ENCODE assay signal across 9 cellular contexts in genomic region chrX:23332888-23333821, GRCh38. TPM values are rescaled to one million over a fixed set of nuclear protein-coding genes. Genes with fewer than 3 reads are reported as not detected.
DNase-seq lines count a peak whose midpoint lies in the region; ATAC-seq and TF ChIP-seq lines count a peak whose summit lies in the region.
"Had no signal": no experiment of that assay in that cellular context is flagged by ENCODE, and none has a peak within 500 bp of the region (broad histone marks: within the 10 kb centered on the region; RNA-seq: fewer than 3 reads in every experiment).

No MANE protein-coding gene starts in this region.

- POLR2A ChIA-PET in A673 (lab: Charles Lee; ENCODE audit: low non-redundant PET) = no interaction called here
- POLR2A ChIA-PET in activated CD4-positive, alpha-beta memory T cell treated with anti-CD3 and anti-CD28 coated beads for 36 hours (lab: Charles Lee) = no interaction called here

- CTCF ChIA-PET in A673 (lab: Charles Lee) = no interaction called here
- CTCF ChIA-PET in activated CD4-positive, alpha-beta memory T cell treated with anti-CD3 and anti-CD28 coated beads for 36 hours (lab: Charles Lee) = no interaction called here

- H3K4me3 ChIP-seq in A673 (ENCODE audit: low read depth, low read length, poor library complexity, severe bottlenecking) (peak overlapping the region; percentile 29), endodermal cell (ENCODE audit: low read length) (peak overlapping the region; percentile 73)

- 0% methylated on average over 9 to 58 of the region's 75 CpGs for WGBS in endodermal cell (ENCODE audit: insufficient coverage in 1 of 2, insufficient read length in 1 of 2), 2 experiments

- peak overlapping the region; percentile 64 for H3K4me3 Mint-ChIP-seq in endodermal cell
- no peak overlapping the region for H3K4me3 Mint-ChIP-seq in activated CD4-positive, alpha-beta memory T cell treated with anti-CD3 and anti-CD28 coated beads for 36 hours

- ATAC-seq in omental fat pad (ENCODE audit: low FRiP score) = peak; percentile 11
- no peak for ATAC-seq in HG02763 (IDR thresholded peaks at IDR 0.05; ENCODE audit: unreplicated experiment)

- H3K27me3 Mint-ChIP-seq in endodermal cell (ENCODE audit: insufficient read depth) = peaks cover 77% of the 10 kb centered on the region
- peaks cover 32% of the 10 kb centered on the region for H3K27me3 Mint-ChIP-seq in activated CD4-positive, alpha-beta memory T cell treated with anti-CD3 and anti-CD28 coated beads for 36 hours

- peaks cover 13% of the 10 kb centered on the region for H3K4me1 Mint-ChIP-seq in endodermal cell
- peaks cover 9% of the 10 kb centered on the region for H3K4me1 Mint-ChIP-seq in activated CD4-positive, alpha-beta memory T cell treated with anti-CD3 and anti-CD28 coated beads for 36 hours (ENCODE audit: low read depth)

- H3K36me3 ChIP-seq in A673 (ENCODE audit: insufficient read depth, low read length, poor library complexity, severe bottlenecking) = no peaks in the 10 kb centered on the region
- no peaks in the 10 kb centered on the region for H3K36me3 ChIP-seq in endodermal cell (ENCODE audit: control insufficient read depth, insufficient read depth, low read length)

- DNase-seq in A673 (ENCODE audit: low spot score) (no peak), GM13976 (ENCODE audit: low spot score) (peak; percentile 9), endodermal cell (peak; percentile 84), omental fat pad (ENCODE audit: low spot score) (no peak)
- DNase-seq in central memory CD4-positive, alpha-beta T cell = no peak
- no peak for DNase-seq in activated CD4-positive, alpha-beta memory T cell treated with anti-CD3 and anti-CD28 coated beads for 36 hours
- DNase-seq in activated CD4-positive, alpha-beta T cell treated with anti-CD3 and anti-CD28 coated beads, Interleukin-2, amount 50 U/mL, for 1 hour = no peak
- DNase-seq: immature natural killer cell had no signal

- H3K27me3 ChIP-seq in A673 (replicated peaks; ENCODE audit: insufficient read depth, low read depth, low read length, poor library complexity) = peaks cover 79% of the 10 kb centered on the region
- peaks cover 62% of the 10 kb centered on the region for H3K27me3 ChIP-seq in endodermal cell (ENCODE audit: control insufficient read depth, insufficient read depth, low read length, poor library complexity, severe bottlenecking)

- H3K4me1 ChIP-seq in A673 (ENCODE audit: insufficient read depth, low read length, poor library complexity, severe bottlenecking) = no peaks in the 10 kb centered on the region
- no peaks in the 10 kb centered on the region for H3K4me1 ChIP-seq in endodermal cell (ENCODE audit: control insufficient read depth, insufficient read depth, low read length)

- no TSS peak for BruUV-seq in A673 (replicated peaks; lab: Mats Ljungman, UMichigan)

- H3K27ac ChIP-seq in A673 (ENCODE audit: low read depth, low read length, poor library complexity, severe bottlenecking) (no peak overlapping the region), endodermal cell (ENCODE audit: low read depth, low read length) (no peak overlapping the region)

- H3K9me3 ChIP-seq in A673 (ENCODE audit: low read depth, low read length, poor library complexity, severe bottlenecking) (no peaks in the 10 kb centered on the region), endodermal cell (ENCODE audit: control insufficient read depth, low read length) (no peaks in the 10 kb centered on the region)

- no peaks in the 10 kb centered on the region for H3K9me3 Mint-ChIP-seq in endodermal cell
- no peaks in the 10 kb centered on the region for H3K9me3 Mint-ChIP-seq in activated CD4-positive, alpha-beta memory T cell treated with anti-CD3 and anti-CD28 coated beads for 36 hours
- H3K9me3 Mint-ChIP-seq: immature natural killer cell had no signal

- no peak overlapping the region for H3K27ac Mint-ChIP-seq in endodermal cell
- no peak overlapping the region for H3K27ac Mint-ChIP-seq in activated CD4-positive, alpha-beta memory T cell treated with anti-CD3 and anti-CD28 coated beads for 36 hours
- H3K27ac Mint-ChIP-seq: immature natural killer cell had no signal

- no peak overlapping the region for H3K9ac ChIP-seq in endodermal cell (ENCODE audit: extremely low read depth, low read length, poor library complexity, severe bottlenecking)

- no peaks in the 10 kb centered on the region for H3K36me3 Mint-ChIP-seq in endodermal cell (ENCODE audit: low read depth)
- H3K36me3 Mint-ChIP-seq in activated CD4-positive, alpha-beta memory T cell treated with anti-CD3 and anti-CD28 coated beads for 36 hours = no peaks in the 10 kb centered on the region
- H3K36me3 Mint-ChIP-seq: immature natural killer cell had no signal

- intact Hi-C loops in A673 (cut with micrococcal nuclease; ENCODE audit: unreplicated experiment) = no loop called here
- intact Hi-C loops in activated CD4-positive, alpha-beta memory T cell treated with anti-CD3 and anti-CD28 coated beads for 36 hours (cut with micrococcal nuclease) = no loop called here

- in situ Hi-C loops in GM13976 (cut with MboI; ENCODE audit: low sequenced_read_pairs, unreplicated experiment) = no loop called here

- no peak for TF ChIP-seq CTCF in A673 (conservative IDR thresholded peaks at IDR 0.05; ENCODE audit: low read depth, low read length)
- no peak for TF ChIP-seq CTCF in GM13976 (IDR thresholded peaks at IDR 0.05; ENCODE audit: borderline replicate concordance, control extremely low read depth, extremely low read depth, insufficient read depth, missing control alignments)
- peak; percentile 29 for TF ChIP-seq CTCF in endodermal cell (conservative IDR thresholded peaks at IDR 0.05)
- TF ChIP-seq CTCF in omental fat pad (IDR thresholded peaks at IDR 0.05) = no peak

RNA-seq across cellular contexts. Expression of gene PTCHD1, which starts 1.5 kb away (rescaled TPM):
- total RNA-seq in A673 (2021) = 0.02 TPM in 1 of 2 replicates, not detected in the other
- total RNA-seq in endodermal cell = under 1 TPM; 0.92 to 0.95 TPM
- 0.14 TPM for polyA plus RNA-seq in endodermal cell (2013, experiment 1 of 2)
- polyA plus RNA-seq in endodermal cell (2013, experiment 2 of 2) = 0.25 TPM
- total RNA-seq in omental fat pad = 1 to 10 TPM in 1 of 4 donors, under 1 TPM in 3; 0.06 to 2.0 (median 0.17) TPM
- total RNA-seq in activated CD4-positive, alpha-beta memory T cell treated with anti-CD3 and anti-CD28 coated beads for 36 hours = not detected
- polyA plus RNA-seq: immature natural killer cell had no signal

Comparison
In these comparisons a context has a peak if more than half of its experiments do, and no peak if none do; other contexts are left out.
1. DNase-seq: peak in GM13976 (single experiment) and endodermal cell (single experiment); none in A673 (single experiment), omental fat pad (single experiment), central memory CD4-positive, alpha-beta T cell (single experiment), activated CD4-positive, alpha-beta memory T cell treated with anti-CD3 and anti-CD28 coated beads for 36 hours (single experiment) and activated CD4-positive, alpha-beta T cell treated with anti-CD3 and anti-CD28 coated beads, Interleukin-2, amount 50 U/mL, for 1 hour (single experiment).